In the genomic region with DNA sequence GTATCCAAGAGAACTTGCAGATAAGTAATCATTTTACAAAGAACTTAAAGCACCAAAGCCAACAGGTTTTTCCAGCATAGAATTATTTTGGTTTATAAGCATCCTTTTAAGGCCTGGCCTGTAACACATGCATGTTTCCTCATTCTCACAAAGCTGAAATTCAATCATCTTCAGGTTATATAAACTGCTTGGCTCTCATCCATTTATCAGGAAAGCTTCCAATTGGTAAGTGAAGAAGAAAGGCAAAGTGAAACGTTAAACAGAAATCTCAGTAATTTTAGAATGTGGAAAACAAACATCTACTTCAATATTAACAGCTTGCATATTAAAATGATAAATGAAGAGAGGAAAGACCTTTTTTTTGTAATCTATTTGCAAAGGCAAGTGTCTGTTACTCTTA, we compare ENCODE assay signal across 1 cellular context.
TF ChIP-seq lines count a peak whose summit lies in the region.

No MANE protein-coding gene starts in this region.

TF ChIP-seq in H1, 55 proteins besides CTCF, POLR2A, EP300 and RAD21:
- TF ChIP-seq CHD2 (IDR thresholded peaks at IDR 0.05; ENCODE audit: low read length) = no peak
- TF ChIP-seq NRF1 (IDR thresholded peaks at IDR 0.05; ENCODE audit: low read depth, low read length) = no peak
- TF ChIP-seq BACH1 (IDR thresholded peaks at IDR 0.05; ENCODE audit: low read length) = no peak
- no peak for TF ChIP-seq YY1 (IDR thresholded peaks at IDR 0.05; ENCODE audit: low read depth, low read length)
